ENCODE assay signal across 8 cellular contexts in genomic region chr1:63322248-63322943, GRCh38. TPM values are rescaled to one million over a fixed set of nuclear protein-coding genes. Genes with fewer than 3 reads are reported as not detected.
A peak's percentile ranks its signal among the peaks of the same experiment; 100 is the strongest.
DNase-seq lines count a peak whose midpoint lies in the region; ATAC-seq and TF ChIP-seq lines count a peak whose summit lies in the region.

Gene FOXD3, plus strand, starts transcription at chr1:63322567. Its CDS starts 492 bp downstream, at chr1:63323059.

- ATAC-seq in activated CD4-positive, alpha-beta T cell treated with anti-CD3 and anti-CD28 coated beads for 36 hours = peak; percentile 20
- peak; percentile 50 for ATAC-seq in HG02759 (IDR thresholded peaks at IDR 0.05; ENCODE audit: unreplicated experiment)

- TF ChIP-seq CTCF in ascending aorta (IDR thresholded peaks at IDR 0.05) = no peak

- H3K36me3 Mint-ChIP-seq in activated CD4-positive, alpha-beta T cell treated with anti-CD3 and anti-CD28 coated beads for 36 hours (ENCODE audit: low read depth) = peaks cover 9% of the 10 kb centered on the region

- H3K27ac ChIP-seq in ascending aorta = no peak within 1 kb of the TSS
- H3K27ac ChIP-seq in skin epidermis = peak within 1 kb of the TSS in 4 of 21 experiments; percentile 2 to 17 (median 6)

- peak; percentile 64 for DNase-seq in activated CD4-positive, alpha-beta T cell treated with anti-CD3 and anti-CD28 coated beads for 36 hours
- DNase-seq in activated CD4-positive, alpha-beta T cell treated with anti-CD3 and anti-CD28 coated beads, Interleukin-2, amount 50 U/mL, for 1 hour = no peak
- DNase-seq in NCI-H460 (ENCODE audit: extremely low read depth, low read depth) (peak; percentile 49), ascending aorta (ENCODE audit: low spot score in 2 of 2) (no peak)
- no peak for DNase-seq in stimulated activated CD4-positive, alpha-beta T cell treated with anti-CD3 and anti-CD28 coated beads, Interleukin-12 subunit alpha, Interleukin-12 subunit beta, amount 100 ng/mL, for 4 hours

- H3K4me3 ChIP-seq in ascending aorta (peak within 1 kb of the TSS; percentile 56 to 69), iPS-18c (ENCODE audit: insufficient read depth, low read depth, low read length) (peak within 1 kb of the TSS; percentile 77), skin epidermis (peak within 1 kb of the TSS; percentile 33 to 54 (median 42))

- no peaks in the 10 kb centered on the region for H3K36me3 ChIP-seq in ascending aorta

- H3K27me3 ChIP-seq in ascending aorta = peaks cover 70% of the 10 kb centered on the region

- peaks cover 68% of the 10 kb centered on the region for H3K27me3 Mint-ChIP-seq in activated CD4-positive, alpha-beta T cell treated with anti-CD3 and anti-CD28 coated beads for 36 hours

- peaks cover 44% of the 10 kb centered on the region for H3K4me1 Mint-ChIP-seq in activated CD4-positive, alpha-beta T cell treated with anti-CD3 and anti-CD28 coated beads for 36 hours

- H3K27ac Mint-ChIP-seq in activated CD4-positive, alpha-beta T cell treated with anti-CD3 and anti-CD28 coated beads for 36 hours = peak within 1 kb of the TSS; percentile 37

- peaks cover 5% of the 10 kb centered on the region for H3K9me3 Mint-ChIP-seq in activated CD4-positive, alpha-beta T cell treated with anti-CD3 and anti-CD28 coated beads for 36 hours (ENCODE audit: low read depth)

- H3K4me3 Mint-ChIP-seq in activated CD4-positive, alpha-beta T cell treated with anti-CD3 and anti-CD28 coated beads for 36 hours = peak within 1 kb of the TSS; percentile 68

- peaks cover 11 to 24% of the 10 kb centered on the region in 2 donors for H3K4me1 ChIP-seq in ascending aorta

- H3K9me3 ChIP-seq in ascending aorta (peaks cover 0 to 2% of the 10 kb centered on the region in 2 donors), iPS-18c (ENCODE audit: control insufficient read depth, insufficient read depth, low read length) (peaks cover 3% of the 10 kb centered on the region)

- CTCF ChIA-PET in activated CD4-positive, alpha-beta T cell treated with anti-CD3 and anti-CD28 coated beads for 36 hours (lab: Charles Lee) = no interaction called here

- intact Hi-C loops in activated CD4-positive, alpha-beta T cell treated with anti-CD3 and anti-CD28 coated beads for 36 hours (cut with DNase I, micrococcal nuclease) = loop anchor here (2.0 to 10.0 kb wide), 4 partner anchors 122 to 922 kb away; partner anchors contain the start of genes EFCAB7 (in 1 of the 2), ITGB3BP (in 1 of the 2) and USP1 (in 1 of the 2)
- intact Hi-C loops in ascending aorta (cut with DNase I) = no loop called here

- POLR2A ChIA-PET in activated CD4-positive, alpha-beta T cell treated with anti-CD3 and anti-CD28 coated beads for 36 hours (lab: Charles Lee) = no interaction called here

RNA-seq across cellular contexts. Expression of gene FOXD3, which starts in this region (rescaled TPM):
- not detected for total RNA-seq in activated CD4-positive, alpha-beta T cell treated with anti-CD3 and anti-CD28 coated beads for 36 hours
- total RNA-seq in NCI-H460 (2014; rRNA removed; shearing (Covaris generic)) = 0.89 and 1.2 TPM in 2 replicates
- 0.26 and 2.2 TPM in 2 replicates for polyA plus RNA-seq in NCI-H460 (2014; cell fraction: nucleus; rRNA removed)
- total RNA-seq in ascending aorta = not detected

Comparison
In these comparisons a context has a peak if more than half of its experiments do, and no peak if none do; other contexts are left out.
1. Peak in DNase-seq and ATAC-seq in activated CD4-positive, alpha-beta T cell treated with anti-CD3 and anti-CD28 coated beads for 36 hours; RNA of the gene not detected or under 1 TPM.